Comparison of ENCODE assay signal across 8 cellular contexts in genomic region chr20:60262967-60263603, GRCh38.
DNase-seq lines count a peak whose midpoint lies in the region; ATAC-seq and TF ChIP-seq lines count a peak whose summit lies in the region.

No MANE protein-coding gene starts in this region.

- no peaks in the 10 kb centered on the region for H3K9me3 ChIP-seq in IMR-90 (ENCODE audit: control insufficient read depth, insufficient read depth, low read length)
- no peaks in the 10 kb centered on the region for H3K9me3 ChIP-seq in colonic mucosa
- no peaks in the 10 kb centered on the region for H3K9me3 ChIP-seq in sigmoid colon

- H3K4ac ChIP-seq in IMR-90 (ENCODE audit: low read depth, low read length): no peak overlapping the region

- H2BK5ac ChIP-seq in IMR-90 (ENCODE audit: low read depth, low read length, poor library complexity, severe bottlenecking): no peak overlapping the region

- H3K23ac ChIP-seq in IMR-90 (ENCODE audit: low read depth, low read length): no peak overlapping the region

- no peak overlapping the region for H2BK15ac ChIP-seq in IMR-90 (ENCODE audit: low read depth, low read length)

- H4K20me1 ChIP-seq in IMR-90 (ENCODE audit: insufficient read depth, low read length): no peaks in the 10 kb centered on the region

- peak; percentile 52 for TF ChIP-seq RAD21 in IMR-90 (IDR thresholded peaks at IDR 0.05; ENCODE audit: low read length)

- H2AK5ac ChIP-seq in IMR-90 (ENCODE audit: low read depth, low read length): no peak overlapping the region

- POLR2A ChIA-PET in IMR-90 (lab: Charles Lee; ENCODE audit: unreplicated experiment): no interaction called here

- H2AK9ac ChIP-seq in IMR-90 (replicated peaks; ENCODE audit: low read depth, low read length, poor library complexity): no peak overlapping the region

- DNase-seq in D341Med (ENCODE audit: low spot score) (peak; percentile 40), IMR-90 (no peak), colonic mucosa (peak; percentile 27), osteocyte (ENCODE audit: extremely low spot score, unreplicated experiment) (no peak), sigmoid colon (no peak), NCI-H510A treated with DMSO at 0.1 percent for 48 hours (lab: John Stamatoyannopoulos, UW) (no peak)

- no peak overlapping the region for H2BK120ac ChIP-seq in IMR-90 (ENCODE audit: low read depth, low read length)

- H4K5ac ChIP-seq in IMR-90 (ENCODE audit: low read depth, low read length): no peak overlapping the region

- H3K27ac Mint-ChIP-seq in osteocyte (ENCODE audit: unreplicated experiment): no peak overlapping the region

- H3K4me3 Mint-ChIP-seq in osteocyte (ENCODE audit: unreplicated experiment): no peak overlapping the region

- no peak overlapping the region for H3K56ac ChIP-seq in IMR-90 (ENCODE audit: extremely low read depth, insufficient read depth, low read length)

- CTCF ChIA-PET in IMR-90 (lab: Yijun Ruan, JAX): interaction anchor here (0.6 to 2.9 kb wide), 2 partner anchors 51 to 164 kb away, joined by 5 to 14 read pairs; no protein-coding TSS in a partner anchor

- no peaks in the 10 kb centered on the region for H3K36me3 Mint-ChIP-seq in osteocyte (ENCODE audit: unreplicated experiment)

- H3K9ac ChIP-seq in IMR-90 (ENCODE audit: low read depth, low read length): no peak overlapping the region
- H3K9ac ChIP-seq in colonic mucosa (ENCODE audit: low read depth in 2 of 2, low read length in 2 of 2): no peak overlapping the region

- H4K91ac ChIP-seq in IMR-90 (ENCODE audit: insufficient read depth, low read depth, low read length): no peak overlapping the region

- no peak overlapping the region for H3K4me2 ChIP-seq in IMR-90 (ENCODE audit: low read depth, low read length)

- no peaks in the 10 kb centered on the region for H3K79me1 ChIP-seq in IMR-90 (ENCODE audit: low read depth in 1 of 2, low read length in 2 of 2)

- H3K4me1 ChIP-seq in IMR-90 (ENCODE audit: control insufficient read depth, insufficient read depth, low read length) (no peaks in the 10 kb centered on the region), colonic mucosa (no peaks in the 10 kb centered on the region), sigmoid colon (no peaks in the 10 kb centered on the region)

- WGBS in IMR-90 (ENCODE audit: extremely low coverage in 2 of 2, insufficient read length in 1 of 2), 2 experiments: no CpG with 5 or more reads among the region's 4 CpGs
- 17 to 21% methylated on average over 4 of the region's 4 CpGs for WGBS in sigmoid colon, 2 donors

- in situ Hi-C loops in IMR-90 (cut with MboI; ENCODE audit: low sequenced_read_pairs): no loop called here

- TF ChIP-seq CTCF in IMR-90 (conservative IDR thresholded peaks at IDR 0.05; ENCODE audit: low read depth, low read length) (peak; percentile 53), WI38 (IDR thresholded peaks at IDR 0.05; ENCODE audit: low read depth, low read length) (peak; percentile 65), colonic mucosa (IDR thresholded peaks at IDR 0.05) (peak; percentile 58), osteocyte (IDR thresholded peaks at IDR 0.05) (peak; percentile 62), sigmoid colon (IDR thresholded peaks at IDR 0.05) (peak in 1 of 4 experiments; percentile 42)

- H3K36me3 ChIP-seq in IMR-90 (ENCODE audit: control insufficient read depth, insufficient read depth, low read length) (no peaks in the 10 kb centered on the region), colonic mucosa (no peaks in the 10 kb centered on the region), sigmoid colon (no peaks in the 10 kb centered on the region)

- no peaks in the 10 kb centered on the region for H3K9me1 ChIP-seq in IMR-90 (ENCODE audit: insufficient read depth, low read length)

- no peak overlapping the region for H3K27ac ChIP-seq in IMR-90 (ENCODE audit: insufficient read depth, low read length)
- H3K27ac ChIP-seq in colonic mucosa: no peak overlapping the region
- H3K27ac ChIP-seq in sigmoid colon: no peak overlapping the region

- ATAC-seq in IMR-90 (ENCODE audit: low read depth) (no peak), HG03457 (IDR thresholded peaks at IDR 0.05; ENCODE audit: unreplicated experiment) (no peak)

- intact Hi-C loops in IMR-90 (cut with micrococcal nuclease): loop anchor here (2.0 kb wide), 1 partner anchor 52 kb away; no protein-coding TSS in a partner anchor
- intact Hi-C loops in colonic mucosa (cut with DNase I): loop anchor here (5.0 kb wide), 1 partner anchor 206 kb away; no protein-coding TSS in a partner anchor
- intact Hi-C loops in sigmoid colon (cut with DNase I): no loop called here

- H3K27me3 Mint-ChIP-seq in osteocyte (ENCODE audit: unreplicated experiment): peaks cover 7% of the 10 kb centered on the region

- H3K18ac ChIP-seq in IMR-90 (ENCODE audit: low read depth, low read length): no peak overlapping the region

- H2BK20ac ChIP-seq in IMR-90 (ENCODE audit: low read depth, low read length): no peak overlapping the region

- no peak for TF ChIP-seq EP300 in sigmoid colon (IDR thresholded peaks at IDR 0.05)

- dilution Hi-C loops in IMR-90 (cut with HindIII; ENCODE audit: low sequenced_read_pairs, unreplicated experiment): no loop called here

- no peak overlapping the region for H4K8ac ChIP-seq in IMR-90 (ENCODE audit: low read depth in 2 of 2, low read length in 2 of 2)

- H3K9me3 Mint-ChIP-seq in osteocyte (ENCODE audit: unreplicated experiment): no peaks in the 10 kb centered on the region

- BruUV-seq in IMR-90 (replicated peaks; lab: Mats Ljungman, UMichigan): no TSS peak

- no peak for TF ChIP-seq POLR2A in IMR-90 (IDR thresholded peaks at IDR 0.05; ENCODE audit: low read depth, low read length)
- TF ChIP-seq POLR2A in sigmoid colon (IDR thresholded peaks at IDR 0.05): no peak

- H3K14ac ChIP-seq in IMR-90 (replicated peaks; ENCODE audit: low read depth, low read length): no peak overlapping the region

- H3K27me3 ChIP-seq in IMR-90 (ENCODE audit: control insufficient read depth, insufficient read depth, low read length): peaks cover 7% of the 10 kb centered on the region; the same call in 1 of the 2 replicates
- no peaks in the 10 kb centered on the region for H3K27me3 ChIP-seq in colonic mucosa
- peaks cover 0 to 6% (median 0%) of the 10 kb centered on the region in 3 donors for H3K27me3 ChIP-seq in sigmoid colon

- H3K4me3 ChIP-seq in IMR-90 (ENCODE audit: insufficient read depth, low read depth, low read length): no peak overlapping the region
- no peak overlapping the region for H3K4me3 ChIP-seq in WI38 (ENCODE audit: low read depth, low read length)
- H3K4me3 ChIP-seq in colonic mucosa: no peak overlapping the region
- H3K4me3 ChIP-seq in sigmoid colon: no peak overlapping the region

- H2AFZ ChIP-seq in IMR-90 (replicated peaks; ENCODE audit: low read length, poor library complexity): no peak overlapping the region

- no peaks in the 10 kb centered on the region for H3K4me1 Mint-ChIP-seq in osteocyte (ENCODE audit: unreplicated experiment)

TF ChIP-seq in IMR-90, 13 proteins besides CTCF, POLR2A, EP300 and RAD21:
- TF ChIP-seq NFE2L2 (IDR thresholded peaks at IDR 0.05; ENCODE audit: low read depth, low read length) (no peak), RCOR1 (IDR thresholded peaks at IDR 0.05; ENCODE audit: insufficient replicate concordance, low read length) (no peak), SMC3 (IDR thresholded peaks at IDR 0.05; ENCODE audit: low read depth, low read length) (peak; percentile 53)

Comparison
In these comparisons a context has a peak if more than half of its experiments do, and no peak if none do; other contexts are left out.
1. DNase-seq: peak in D341Med (single experiment) and colonic mucosa (single experiment); none in IMR-90 (single experiment), osteocyte (single experiment), sigmoid colon (single experiment) and NCI-H510A treated with DMSO at 0.1 percent for 48 hours (single experiment).